In genomic region chr4:40736910-40737309, GRCh38 we compare ENCODE assay signal across 9 cellular contexts. TPM values are rescaled to one million over a fixed set of nuclear protein-coding genes. Genes with fewer than 3 reads are reported as not detected.
DNase-seq lines count a peak whose midpoint lies in the region; ATAC-seq and TF ChIP-seq lines count a peak whose summit lies in the region.
"Had no signal": no experiment of that assay in that cellular context is flagged by ENCODE, and none has a peak within 500 bp of the region (broad histone marks: within the 10 kb centered on the region; RNA-seq: fewer than 3 reads in every experiment).

No MANE protein-coding gene starts in this region.

- intact Hi-C loops in right lobe of liver (cut with DNase I) (loop anchor here in 1 of 2 donors (10.0 kb wide), 1 partner anchor 158 kb away; no protein-coding TSS in a partner anchor), uterus (cut with DNase I; ENCODE audit: low total_unique reads) (no loop called here)

- TF ChIP-seq CTCF in WERI-Rb-1 (IDR thresholded peaks at IDR 0.05; ENCODE audit: low read depth, low read length) (peak; percentile 16; the same call in 1 of the 2 replicates), right lobe of liver (IDR thresholded peaks at IDR 0.05) (peak; percentile 21 to 48 (median 32)), uterus (IDR thresholded peaks at IDR 0.05) (no peak)

- H3K9me3 ChIP-seq in WERI-Rb-1 (ENCODE audit: severe bottlenecking): no peaks in the 10 kb centered on the region
- no peaks in the 10 kb centered on the region for H3K9me3 ChIP-seq in right lobe of liver
- no peaks in the 10 kb centered on the region for H3K9me3 ChIP-seq in uterus

- no peak overlapping the region for H3K4me3 Mint-ChIP-seq in activated CD4-positive, alpha-beta T cell treated with anti-CD3 and anti-CD28 coated beads, Interleukin-2, amount 10 ng/mL, durations not matched to agents 7 days and 5 days

- POLR2A ChIA-PET in activated CD4-positive, alpha-beta T cell treated with anti-CD3 and anti-CD28 coated beads, Interleukin-2, amount 10 ng/mL, durations not matched to agents 7 days and 5 days (lab: Charles Lee): no interaction called here

- TF ChIP-seq POLR2A in right lobe of liver (IDR thresholded peaks at IDR 0.05) (no peak), uterus (IDR thresholded peaks at IDR 0.05) (no peak)

- peak; percentile 39 to 66 (median 57) for ATAC-seq in right lobe of liver
- no peak for ATAC-seq in HG03159 (IDR thresholded peaks at IDR 0.05; ENCODE audit: unreplicated experiment)
- no peak for ATAC-seq in HG03460 (IDR thresholded peaks at IDR 0.05; ENCODE audit: unreplicated experiment)

- WGBS in right lobe of liver (ENCODE audit: insufficient coverage, low coverage, low lambda C conversion rate, missing lambda C conversion rate): 89% methylated on average over 1 of the region's 1 CpG

- no peak overlapping the region for H3K27ac Mint-ChIP-seq in activated CD4-positive, alpha-beta T cell treated with anti-CD3 and anti-CD28 coated beads, Interleukin-2, amount 10 ng/mL, durations not matched to agents 7 days and 5 days

- no peaks in the 10 kb centered on the region for H3K36me3 Mint-ChIP-seq in activated CD4-positive, alpha-beta T cell treated with anti-CD3 and anti-CD28 coated beads, Interleukin-2, amount 10 ng/mL, durations not matched to agents 7 days and 5 days (ENCODE audit: low read depth)

- H3K27me3 ChIP-seq in WERI-Rb-1 (ENCODE audit: insufficient read depth, low read depth, severe bottlenecking): no peaks in the 10 kb centered on the region
- no peaks in the 10 kb centered on the region for H3K27me3 ChIP-seq in right lobe of liver
- no peaks in the 10 kb centered on the region for H3K27me3 ChIP-seq in uterus

- H3K4me1 Mint-ChIP-seq in activated CD4-positive, alpha-beta T cell treated with anti-CD3 and anti-CD28 coated beads, Interleukin-2, amount 10 ng/mL, durations not matched to agents 7 days and 5 days: peaks cover 17% of the 10 kb centered on the region

- no peaks in the 10 kb centered on the region for H3K36me3 ChIP-seq in WERI-Rb-1
- H3K36me3 ChIP-seq in right lobe of liver: no peaks in the 10 kb centered on the region
- no peaks in the 10 kb centered on the region for H3K36me3 ChIP-seq in uterus

- no peaks in the 10 kb centered on the region for H3K9me3 Mint-ChIP-seq in activated CD4-positive, alpha-beta T cell treated with anti-CD3 and anti-CD28 coated beads, Interleukin-2, amount 10 ng/mL, durations not matched to agents 7 days and 5 days

- H3K4me1 ChIP-seq in right lobe of liver (peaks cover 0 to 3% (median 0%) of the 10 kb centered on the region in 4 donors), uterus (no peaks in the 10 kb centered on the region)

- H3K4me3 ChIP-seq in WERI-Rb-1 (ENCODE audit: low read depth, low read length): no peak overlapping the region
- H3K4me3 ChIP-seq in right lobe of liver: no peak overlapping the region
- H3K4me3 ChIP-seq in uterus: no peak overlapping the region

- DNase-seq in activated CD4-positive, alpha-beta T cell treated with anti-CD3 and anti-CD28 coated beads, Interleukin-2, amount 10 ng/mL, durations not matched to agents 7 days and 5 days: peak; percentile 15
- no peak for DNase-seq in activated CD4-positive, alpha-beta T cell treated with anti-CD3 and anti-CD28 coated beads for 48 hours
- peak; percentile 58 for DNase-seq in NCI-H1092 treated with DMSO at 0.1 percent for 48 hours (lab: John Stamatoyannopoulos, UW)
- no peak for DNase-seq in WERI-Rb-1
- DNase-seq in right lobe of liver: no peak
- no peak for DNase-seq in uterus

- CTCF ChIA-PET in activated CD4-positive, alpha-beta T cell treated with anti-CD3 and anti-CD28 coated beads, Interleukin-2, amount 10 ng/mL, durations not matched to agents 7 days and 5 days (lab: Charles Lee): interaction anchor here (2.1 kb wide), 1 partner anchor 104 kb away, joined by 7 read pairs; no protein-coding TSS in a partner anchor

- peaks cover 7% of the 10 kb centered on the region for H3K27me3 Mint-ChIP-seq in activated CD4-positive, alpha-beta T cell treated with anti-CD3 and anti-CD28 coated beads, Interleukin-2, amount 10 ng/mL, durations not matched to agents 7 days and 5 days

- H3K27ac ChIP-seq in WERI-Rb-1: no peak overlapping the region
- no peak overlapping the region for H3K27ac ChIP-seq in right lobe of liver
- H3K27ac ChIP-seq in uterus: no peak overlapping the region

RNA-seq across cellular contexts. Expression of gene NSUN7, which starts 12.8 kb away (rescaled TPM):
- total RNA-seq in activated CD4-positive, alpha-beta T cell treated with anti-CD3 and anti-CD28 coated beads, Interleukin-2, amount 10 ng/mL, durations not matched to agents 7 days and 5 days: not detected
- total RNA-seq in right lobe of liver (under 1 TPM; 0.18 to 0.61 (median 0.36) TPM), uterus (10 to 100 TPM in 2 of 4 donors, 1 to 10 TPM in 1, not detected in 1; 6.8 to 14.1 (median 12.2) TPM)
- total RNA-seq: activated CD8-positive, alpha-beta memory T cell treated with anti-CD3 and anti-CD28 coated beads for 36 hours had no signal

Comparison
In these comparisons a context has a peak if more than half of its experiments do, and no peak if none do; other contexts are left out.
1. DNase-seq: peak in activated CD4-positive, alpha-beta T cell treated with anti-CD3 and anti-CD28 coated beads, Interleukin-2, amount 10 ng/mL, durations not matched to agents 7 days and 5 days (single experiment) and NCI-H1092 treated with DMSO at 0.1 percent for 48 hours (single experiment); none in activated CD4-positive, alpha-beta T cell treated with anti-CD3 and anti-CD28 coated beads for 48 hours (single experiment), WERI-Rb-1 (single experiment), right lobe of liver (0 of 3) and uterus (0 of 2).
2. CTCF ChIP-seq: peak in WERI-Rb-1 (single experiment) and right lobe of liver (4 of 4); none in uterus (0 of 4).
3. ATAC-seq: peak in right lobe of liver (4 of 4); none in HG03159 (single experiment) and HG03460 (single experiment).